In the genomic region with DNA sequence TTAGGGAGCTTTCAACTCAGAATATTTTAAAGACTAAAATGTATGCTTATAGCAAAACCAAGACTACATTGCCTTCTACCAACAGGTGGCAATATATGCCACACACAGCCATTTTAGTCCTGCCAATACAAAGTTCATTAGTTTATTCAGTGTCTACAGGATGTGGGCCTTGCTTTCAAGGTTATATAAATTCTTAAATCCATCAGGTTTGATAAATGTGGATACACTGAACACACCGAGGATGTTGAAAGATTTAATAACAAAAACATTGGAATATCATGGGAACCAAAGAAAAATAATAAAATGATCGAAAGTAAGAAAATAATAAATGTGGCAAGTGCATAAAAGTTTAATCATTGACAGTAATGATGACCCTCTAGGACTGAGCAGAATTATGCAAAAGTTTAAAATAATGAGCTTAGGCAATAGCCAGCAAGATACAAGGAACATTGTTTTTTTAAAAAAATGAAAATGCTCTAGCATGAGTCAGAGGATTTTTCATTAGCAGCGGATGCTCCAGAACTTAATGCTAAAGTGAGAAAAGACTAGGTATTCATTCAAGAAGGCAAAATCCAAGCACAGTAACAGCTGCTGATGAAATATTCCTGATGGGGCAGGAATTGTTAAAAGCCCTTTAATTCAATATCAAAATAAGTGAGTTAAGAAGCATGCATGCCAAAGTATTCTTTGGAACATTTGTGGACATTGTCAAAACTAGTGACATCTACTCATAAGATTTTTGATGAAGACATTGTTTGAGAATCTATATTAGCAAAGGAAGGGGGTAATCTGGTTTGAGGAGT, we compare ENCODE assay signal across 9 cellular contexts. TPM values are rescaled to one million over a fixed set of nuclear protein-coding genes. Genes with fewer than 3 reads are reported as not detected.
DNase-seq lines count a peak whose midpoint lies in the region; ATAC-seq, FAIRE-seq and TF ChIP-seq lines count a peak whose summit lies in the region.
"Had no signal": no experiment of that assay in that cellular context is flagged by ENCODE, and none has a peak within 500 bp of the region (broad histone marks: within the 10 kb centered on the region; RNA-seq: fewer than 3 reads in every experiment).

No MANE protein-coding gene starts in this region.

- H3K4me1 Mint-ChIP-seq in osteocyte (ENCODE audit: unreplicated experiment), result peaks cover 37% of the 10 kb centered on the region

- H3K9me3 ChIP-seq in left ventricle myocardium inferior (replicated peaks), result no peaks in the 10 kb centered on the region

- DNase-seq in left ventricle myocardium inferior (no peak), Right ventricle myocardium inferior (ENCODE audit: missing footprints) (no peak), M059J (ENCODE audit: low read depth) (peak; percentile 31), bronchial epithelial cell (ENCODE audit: low read depth) (peak; percentile 54), osteocyte (ENCODE audit: extremely low spot score, unreplicated experiment) (no peak), hepatic stellate cell (ENCODE audit: low spot score) (no peak)
- DNase-seq in activated CD4-positive, alpha-beta T cell treated with anti-CD3 and anti-CD28 coated beads, Interleukin-2, amount 50 U/mL, for 48 hours, result no peak

- ATAC-seq in Right ventricle myocardium inferior, result no peak
- ATAC-seq in GM21723 (IDR thresholded peaks at IDR 0.05; ENCODE audit: unreplicated experiment), result no peak

- FAIRE-seq in bronchial epithelial cell (lab: Jason Lieb, UNC), result no peak

- peak; percentile 56 for TF ChIP-seq CTCF in left ventricle myocardium inferior (IDR thresholded peaks at IDR 0.05; ENCODE audit: borderline replicate concordance)
- peak; percentile 52 for TF ChIP-seq CTCF in bronchial epithelial cell (IDR thresholded peaks at IDR 0.05; ENCODE audit: insufficient read depth, low read length, severe bottlenecking)
- peak; percentile 75 for TF ChIP-seq CTCF in osteocyte (IDR thresholded peaks at IDR 0.05)

- H3K27me3 Mint-ChIP-seq in osteocyte (ENCODE audit: unreplicated experiment), result no peaks in the 10 kb centered on the region
- H3K27me3 Mint-ChIP-seq: stimulated activated naive CD8-positive, alpha-beta T cell treated with anti-CD3 and anti-CD28 coated beads, Interleukin-15, Interleukin-2, amounts not matched to agents 100 ng/mL and 50 ng/mL, for 24 hours had no signal

- H3K4me3 ChIP-seq in left ventricle myocardium inferior (no peak overlapping the region), bronchial epithelial cell (ENCODE audit: low read depth, low read length) (no peak overlapping the region)

- H3K27me3 ChIP-seq in left ventricle myocardium inferior (ENCODE audit: low read depth) (no peaks in the 10 kb centered on the region), bronchial epithelial cell (ENCODE audit: control insufficient read depth, insufficient read depth, low read length) (no peaks in the 10 kb centered on the region)

- H3K4me1 ChIP-seq in left ventricle myocardium inferior, result no peaks in the 10 kb centered on the region

- intact Hi-C loops in left ventricle myocardium inferior (cut with micrococcal nuclease), result no loop called here
- intact Hi-C loops in Right ventricle myocardium inferior (cut with DNase I), result loop anchor here (5.0 kb wide), 1 partner anchor 156 kb away; no protein-coding TSS in a partner anchor

- H3K27ac Mint-ChIP-seq in osteocyte (ENCODE audit: unreplicated experiment), result peak overlapping the region; percentile 86
- H3K27ac Mint-ChIP-seq: stimulated activated naive CD8-positive, alpha-beta T cell treated with anti-CD3 and anti-CD28 coated beads, Interleukin-15, Interleukin-2, amounts not matched to agents 100 ng/mL and 50 ng/mL, for 24 hours had no signal

- no peaks in the 10 kb centered on the region for H3K9me3 Mint-ChIP-seq in osteocyte (ENCODE audit: unreplicated experiment)
- H3K9me3 Mint-ChIP-seq: stimulated activated naive CD8-positive, alpha-beta T cell treated with anti-CD3 and anti-CD28 coated beads, Interleukin-15, Interleukin-2, amounts not matched to agents 100 ng/mL and 50 ng/mL, for 24 hours had no signal

- no peak overlapping the region for H3K4me3 Mint-ChIP-seq in osteocyte (ENCODE audit: unreplicated experiment)
- H3K4me3 Mint-ChIP-seq: stimulated activated naive CD8-positive, alpha-beta T cell treated with anti-CD3 and anti-CD28 coated beads, Interleukin-15, Interleukin-2, amounts not matched to agents 100 ng/mL and 50 ng/mL, for 24 hours had no signal

- peaks cover 2% of the 10 kb centered on the region for H3K36me3 Mint-ChIP-seq in osteocyte (ENCODE audit: unreplicated experiment)

- H3K36me3 ChIP-seq in left ventricle myocardium inferior (no peaks in the 10 kb centered on the region), bronchial epithelial cell (ENCODE audit: control insufficient read depth, insufficient read depth, low read length) (no peaks in the 10 kb centered on the region)

- H3K27ac ChIP-seq in left ventricle myocardium inferior (replicated peaks), result no peak overlapping the region

RNA-seq across cellular contexts. Expression of gene SCN9A, which starts 14.2 kb away (rescaled TPM):
- total RNA-seq in left ventricle myocardium inferior (1.4 TPM), Right ventricle myocardium inferior (1.8 TPM), bronchial epithelial cell (8.4 and 14.0 TPM in 2 replicates), osteocyte (6.6 and 6.8 TPM in 2 replicates)
- 0.42 and 0.86 TPM in 2 replicates for total RNA-seq in M059J (2014; rRNA removed; shearing (Covaris generic))

Comparison
In these comparisons a context has a peak if more than half of its experiments do, and no peak if none do; other contexts are left out.
1. DNase-seq: peak in M059J (single experiment) and bronchial epithelial cell (single experiment); none in left ventricle myocardium inferior (single experiment), Right ventricle myocardium inferior (single experiment), osteocyte (single experiment), activated CD4-positive, alpha-beta T cell treated with anti-CD3 and anti-CD28 coated beads, Interleukin-2, amount 50 U/mL, for 48 hours (0 of 2) and hepatic stellate cell (single experiment).
2. Peak in every context shown above with its lines, with median percentiles within 50 percentile points of each other: CTCF ChIP-seq.